ENCODE assay signal across 17 cellular contexts in the genomic region with DNA sequence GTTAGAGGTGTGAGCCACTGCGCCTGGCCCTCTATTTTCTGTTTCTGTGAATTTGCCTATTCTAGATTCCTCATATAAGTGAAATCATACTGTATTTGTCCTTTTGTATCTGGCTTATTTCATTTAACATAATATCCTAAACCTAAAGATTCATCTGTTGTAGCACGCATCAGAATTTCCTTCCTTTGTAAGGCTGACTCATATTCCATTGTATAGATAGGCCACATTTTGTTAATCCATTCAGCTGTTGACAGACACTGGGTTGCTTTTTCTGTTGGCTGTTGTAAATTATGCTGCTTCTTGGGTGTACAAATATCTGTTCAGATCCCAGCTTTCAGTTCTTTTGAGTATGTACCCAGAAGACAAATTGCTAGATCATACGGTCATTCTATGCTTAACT. TPM values are rescaled to one million over a fixed set of nuclear protein-coding genes. Genes with fewer than 3 reads are reported as not detected.
DNase-seq lines count a peak whose midpoint lies in the region; ATAC-seq, FAIRE-seq and TF ChIP-seq lines count a peak whose summit lies in the region.
"Had no signal": no experiment of that assay in that cellular context is flagged by ENCODE, and none has a peak within 500 bp of the region (broad histone marks: within the 10 kb centered on the region; RNA-seq: fewer than 3 reads in every experiment).

No MANE protein-coding gene starts in this region.

- DNase-seq in Kasumi-1 (lab: John Stamatoyannopoulos, UW), result peak; percentile 20 to 47
- DNase-seq in bronchial epithelial cell (ENCODE audit: low read depth), result peak; percentile 39
- peak; percentile 36 for DNase-seq in glomerular endothelial cell (ENCODE audit: extremely low read depth, low read depth, low spot score)
- no peak for DNase-seq in islet precursor cell
- no peak for DNase-seq in pancreas
- DNase-seq in middle frontal gyrus (ENCODE audit: extremely low spot score, low spot score), result no peak
- DNase-seq: CD4-positive, CD25-positive, alpha-beta regulatory T cell; COR-L47; DMS 273 treated with DMSO at 0.1 percent for 48 hours; NCI-H1417 treated with DMSO at 0.1 percent for 48 hours; NCI-H187 treated with DMSO at 0.1 percent for 48 hours; NCI-H2227 treated with DMSO at 0.1 percent for 48 hours; NCI-H524; NCI-H82; SHP77 treated with DMSO at 0.1 percent for 48 hours had no signal

- peak overlapping the region in 6 of 11 experiments; percentile 49 to 66 (median 61); a peak in 7 of 22 replicates for H3K4me2 ChIP-seq in BLaER1 treated with 17β-estradiol and CSF1 and Interleukin-3, amounts not matched to agents 10 nM and 100 nM

- 85 to 88% methylated on average over 3 of the region's 3 CpGs for WGBS in pancreas, 2 donors

- intact Hi-C loops in pancreas (cut with DNase I), result no loop called here

- ATAC-seq in pancreas, result no peak
- ATAC-seq in GM18909 (IDR thresholded peaks at IDR 0.05; ENCODE audit: poor library complexity, unreplicated experiment), result no peak

- no peaks in the 10 kb centered on the region for H3K27me3 ChIP-seq in BLaER1 treated with 17β-estradiol and CSF1 and Interleukin-3, amounts not matched to agents 10 nM and 100 nM
- H3K27me3 ChIP-seq in bronchial epithelial cell (ENCODE audit: control insufficient read depth, insufficient read depth, low read length) (no peaks in the 10 kb centered on the region), pancreas (no peaks in the 10 kb centered on the region)

- 0 out of 22 replicates have a peak overlapping the region, but pooled peaks of 1 of the 11 experiments have one; percentile 26 for H3K27ac ChIP-seq in BLaER1 treated with 17β-estradiol and CSF1 and Interleukin-3, amounts not matched to agents 10 nM and 100 nM
- no peak overlapping the region for H3K27ac ChIP-seq in pancreas

- FAIRE-seq in bronchial epithelial cell (lab: Jason Lieb, UNC) (no peak), pancreas (lab: Jason Lieb, UNC) (no peak)

- no peak overlapping the region for H3K4me3 ChIP-seq in BLaER1 treated with 17β-estradiol and CSF1 and Interleukin-3, amounts not matched to agents 10 nM and 100 nM
- H3K4me3 ChIP-seq in bronchial epithelial cell (ENCODE audit: low read depth, low read length) (no peak overlapping the region), pancreas (no peak overlapping the region)

- H3K36me3 ChIP-seq in BLaER1 treated with 17β-estradiol and CSF1 and Interleukin-3, amounts not matched to agents 10 nM and 100 nM, result 0 out of 22 replicates have a peak, but pooled peaks cover 0 to 5% (median 0%) of the 10 kb centered on the region in 11 experiments
- no peaks in the 10 kb centered on the region for H3K36me3 ChIP-seq in bronchial epithelial cell (ENCODE audit: control insufficient read depth, insufficient read depth, low read length)
- no peaks in the 10 kb centered on the region for H3K36me3 ChIP-seq in pancreas

- TF ChIP-seq CTCF in bronchial epithelial cell (IDR thresholded peaks at IDR 0.05; ENCODE audit: insufficient read depth, low read length, severe bottlenecking) (no peak), pancreas (IDR thresholded peaks at IDR 0.05) (no peak)

- H4K20me1 ChIP-seq in BLaER1 treated with 17β-estradiol and CSF1 and Interleukin-3, amounts not matched to agents 10 nM and 100 nM, result no peaks in the 10 kb centered on the region

- no peak overlapping the region for H3K9ac ChIP-seq in BLaER1 treated with 17β-estradiol and CSF1 and Interleukin-3, amounts not matched to agents 10 nM and 100 nM

- H3K9me3 ChIP-seq in BLaER1 treated with 17β-estradiol and CSF1 and Interleukin-3, amounts not matched to agents 10 nM and 100 nM (replicated peaks in 1 of 11), result peaks cover 15 to 32% (median 23%) of the 10 kb centered on the region in 11 experiments
- no peaks in the 10 kb centered on the region for H3K9me3 ChIP-seq in pancreas

- peaks cover 15 to 20% (median 17%) of the 10 kb centered on the region in 10 experiments for H3K4me1 ChIP-seq in BLaER1 treated with 17β-estradiol and CSF1 and Interleukin-3, amounts not matched to agents 10 nM and 100 nM
- no peaks in the 10 kb centered on the region for H3K4me1 ChIP-seq in pancreas

RNA-seq across cellular contexts. Expression of a gene that starts 28.8 kb away (rescaled TPM):
- 40.5 and 41.3 TPM in 2 replicates for total RNA-seq in bronchial epithelial cell
- 45.4 and 47.0 TPM in 2 replicates for total RNA-seq in glomerular endothelial cell
- total RNA-seq in pancreas, result 10 to 100 TPM; 10.8 to 19.2 (median 12.9) TPM
- polyA plus RNA-seq in pancreas, result 10 to 100 TPM in 1 of 2 donors, 1 to 10 TPM in 1; 8.9 to 17.5 TPM

Comparison
In these comparisons a context has a peak if more than half of its experiments do, and no peak if none do; other contexts are left out.
1. DNase-seq: peak in Kasumi-1 (2 of 2), bronchial epithelial cell (single experiment) and glomerular endothelial cell (single experiment); none in islet precursor cell (single experiment), pancreas (0 of 6) and middle frontal gyrus (single experiment).